22 cellular contexts compared by ENCODE assay signal in the genomic region with DNA sequence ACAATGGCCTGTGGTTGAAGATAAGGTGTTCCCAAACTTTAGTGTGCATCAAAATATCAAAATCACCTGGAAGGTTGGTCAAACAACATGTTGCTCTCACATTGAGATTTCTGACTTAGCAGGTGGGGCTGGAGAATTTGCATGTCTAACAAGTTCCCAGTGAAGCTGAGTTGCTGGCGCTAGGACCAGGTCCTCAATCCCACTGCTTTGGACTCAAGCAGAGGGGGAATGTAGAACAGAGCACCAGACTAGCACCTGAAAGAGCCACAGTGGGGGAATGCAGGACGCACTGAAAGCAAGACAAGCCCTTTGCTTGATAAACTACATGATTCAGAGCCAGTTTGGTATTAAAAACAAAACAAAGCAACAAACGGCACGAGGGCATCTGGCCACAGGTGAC.
"Had no signal": no experiment of that assay in that cellular context is flagged by ENCODE, and none has a peak within 500 bp of the region (broad histone marks: within the 10 kb centered on the region; RNA-seq: fewer than 3 reads in every experiment).

No MANE protein-coding gene starts in this region.

- H3K4me3 Mint-ChIP-seq: IgD-negative memory B cell had no signal

- ATAC-seq: K562 had no signal

- H3K9me3 ChIP-seq: SJSA1 had no signal

- DNase-seq: MV-4-11, NCI-H1048, NCI-H1105, NCI-H1417, NCI-H1436 treated with DMSO at 0.1 percent for 48 hours, NCI-H1694, NCI-H187 treated with DMSO at 0.1 percent for 48 hours, NCI-H2029 treated with DMSO at 0.1 percent for 48 hours, NCI-H2227 treated with DMSO at 0.1 percent for 48 hours, NCI-H446, NCI-H510A, NCI-H524 treated with DMSO at 0.1 percent for 48 hours, NCI-H748 treated with DMSO at 0.1 percent for 48 hours, Right ventricle myocardium superior, RPMI8226, SIG-M5 had no signal

- FAIRE-seq: K562, RCC 7860 had no signal

- H3K4me3 ChIP-seq: K562, SJSA1, SK-N-MC had no signal

- H3K36me3 Mint-ChIP-seq: IgD-negative memory B cell had no signal

- H3K4me1 ChIP-seq: SJSA1 had no signal

- H3K27ac ChIP-seq: HL-60, SJSA1, SK-N-MC had no signal

- H3K4me1 Mint-ChIP-seq: IgD-negative memory B cell had no signal

- H3K36me3 ChIP-seq: SJSA1 had no signal

- H3K27ac Mint-ChIP-seq: IgD-negative memory B cell had no signal

- H3K27me3 ChIP-seq: SJSA1 had no signal
